In genomic region chr11:93131709-93132108, GRCh38 we compare ENCODE assay signal across 14 cellular contexts.
DNase-seq lines count a peak whose midpoint lies in the region; ATAC-seq and TF ChIP-seq lines count a peak whose summit lies in the region.
"Had no signal": no experiment of that assay in that cellular context is flagged by ENCODE, and none has a peak within 500 bp of the region (broad histone marks: within the 10 kb centered on the region; RNA-seq: fewer than 3 reads in every experiment).

No MANE protein-coding gene starts in this region.

- no peak for TF ChIP-seq POLR2A in lower leg skin (IDR thresholded peaks at IDR 0.05)

- H3K9me3 Mint-ChIP-seq in HFFc6, result no peaks in the 10 kb centered on the region
- H3K9me3 Mint-ChIP-seq: memory B cell had no signal

- ATAC-seq in HG03039 (IDR thresholded peaks at IDR 0.05; ENCODE audit: unreplicated experiment) (no peak), HG03196 (IDR thresholded peaks at IDR 0.05; ENCODE audit: unreplicated experiment) (no peak)

- H3K27ac Mint-ChIP-seq in HFFc6, result no peak overlapping the region
- H3K27ac Mint-ChIP-seq: brain, memory B cell had no signal

- WGBS in lower leg skin, 2 donors, result 51 to 61% methylated on average over 2 of the region's 2 CpGs

- no peak overlapping the region for H3K4me3 Mint-ChIP-seq in HFFc6
- H3K4me3 Mint-ChIP-seq: brain, memory B cell had no signal

- intact Hi-C loops in lower leg skin (cut with DNase I; ENCODE audit: low total_unique reads), result no loop called here

- peaks cover 35% of the 10 kb centered on the region for H3K4me1 Mint-ChIP-seq in HFFc6 (ENCODE audit: low read depth)

- no peak overlapping the region for H3K4me3 ChIP-seq in epithelial cell of proximal tubule (ENCODE audit: low read depth, low read length)
- H3K4me3 ChIP-seq in lower leg skin (ENCODE audit: low read depth, poor library complexity, severe bottlenecking), result no peak overlapping the region
- H3K4me3 ChIP-seq: skin epidermis had no signal

- TF ChIP-seq CTCF in HFFc6 (IDR thresholded peaks at IDR 0.05) (peak; percentile 23), epithelial cell of proximal tubule (conservative IDR thresholded peaks at IDR 0.05; ENCODE audit: low read depth, low read length) (peak; percentile 28), lower leg skin (IDR thresholded peaks at IDR 0.05) (no peak)

- H3K27me3 Mint-ChIP-seq in HFFc6 (ENCODE audit: insufficient read depth), result no peaks in the 10 kb centered on the region; the same call in 1 of the 2 replicates
- H3K27me3 Mint-ChIP-seq: brain had no signal

- no peaks in the 10 kb centered on the region for H3K36me3 Mint-ChIP-seq in HFFc6 (ENCODE audit: low read depth)
- H3K36me3 Mint-ChIP-seq: memory B cell had no signal

- DNase-seq in D341Med (ENCODE audit: low spot score) (peak; percentile 22), HFFc6 (no peak), NCI-H526 treated with DMSO at 0.1 percent for 48 hours (lab: John Stamatoyannopoulos, UW) (peak; percentile 83), epithelial cell of proximal tubule (ENCODE audit: low read depth) (no peak), SKM-1 (lab: John Stamatoyannopoulos, UW; ENCODE audit: unreplicated experiment) (no peak), lower leg skin (ENCODE audit: low spot score in 2 of 2) (no peak)
- DNase-seq: activated CD8-positive, alpha-beta memory T cell treated with anti-CD3 and anti-CD28 coated beads, Interleukin-2, amount 50 U/mL, for 48 hours; foreskin fibroblast; stimulated activated naive CD4-positive, alpha-beta T cell treated with Interleukin-2 at 50 U/mL for 16 hours had no signal

Comparison
In these comparisons a context has a peak if more than half of its experiments do, and no peak if none do; other contexts are left out.
1. DNase-seq: peak in D341Med (single experiment) and NCI-H526 treated with DMSO at 0.1 percent for 48 hours (single experiment); none in HFFc6 (single experiment), epithelial cell of proximal tubule (single experiment), SKM-1 (single experiment) and lower leg skin (0 of 2).
2. CTCF ChIP-seq: peak in HFFc6 (single experiment) and epithelial cell of proximal tubule (single experiment); none in lower leg skin (0 of 3).